24 cellular contexts compared by ENCODE assay signal in genomic region chr20:58149412-58150091, GRCh38.
A peak's percentile ranks its signal among the peaks of the same experiment; 100 is the strongest.
DNase-seq lines count a peak whose midpoint lies in the region; ATAC-seq and TF ChIP-seq lines count a peak whose summit lies in the region.
"Had no signal": no experiment of that assay in that cellular context is flagged by ENCODE, and none has a peak within 500 bp of the region (broad histone marks: within the 10 kb centered on the region; RNA-seq: fewer than 3 reads in every experiment).

No MANE protein-coding gene starts in this region.

- H3K27ac ChIP-seq in tibial artery (peak overlapping the region; percentile 94 to 95), adrenal gland (no peak overlapping the region)
- H3K27ac ChIP-seq: right lobe of liver had no signal

- ATAC-seq in esophagus mucosa: peak; percentile 28
- ATAC-seq in HG02623 (IDR thresholded peaks at IDR 0.05; ENCODE audit: unreplicated experiment): no peak
- ATAC-seq: activated naive CD8-positive, alpha-beta T cell treated with anti-CD3 and anti-CD28 coated beads, Interleukin-2, amount 50 U/mL, for 24 hours; activated T-cell treated with anti-CD3 and anti-CD28 coated beads, Interleukin-2, amount 50 U/mL, for 72 hours; right lobe of liver; Right ventricle myocardium inferior had no signal

- H3K27me3 ChIP-seq in MG63 (no peaks in the 10 kb centered on the region), tibial artery (peaks cover 0 to 2% of the 10 kb centered on the region in 2 donors), adrenal gland (peaks cover 26% of the 10 kb centered on the region)
- H3K27me3 ChIP-seq: right lobe of liver had no signal

- intact Hi-C loops in tibial artery (cut with DNase I; ENCODE audit: low total_unique reads): loop anchor here (2.0 to 10.0 kb wide), 2 partner anchors 437 to 565 kb away; no protein-coding TSS in a partner anchor
- intact Hi-C loops in adrenal gland (cut with DNase I): no loop called here

- TF ChIP-seq POLR2A in adrenal gland (IDR thresholded peaks at IDR 0.05): no peak

- WGBS in adrenal gland, 4 donors: 42 to 60% (median 58%) methylated on average over 5 of the region's 5 CpGs

- H3K4me1 ChIP-seq in tibial artery (peaks cover 5 to 60% (median 51%) of the 10 kb centered on the region in 4 donors), adrenal gland (replicated peaks in 1 of 2) (no peaks in the 10 kb centered on the region)
- H3K4me1 ChIP-seq: right lobe of liver had no signal

- peak; percentile 57 for DNase-seq in ELR (ENCODE audit: low read depth)
- peak; percentile 45 for DNase-seq in MG63
- DNase-seq in tibial artery: peak in 1 of 2 donors; percentile 54
- no peak for DNase-seq in stimulated activated CD4-positive, alpha-beta T cell treated with anti-CD3 and anti-CD28 coated beads, Interleukin-4, amount 100 ng/mL, for 1 hour
- DNase-seq in adrenal gland: no peak
- DNase-seq: activated B cell treated with CpG ODN at 0.5 μM for 24 hours; activated CD4-positive, alpha-beta T cell treated with anti-CD3 and anti-CD28 coated beads, Interleukin-2, amount 10 ng/mL, durations not matched to agents 7 days and 5 days; activated naive CD8-positive, alpha-beta T cell treated with anti-CD3 and anti-CD28 coated beads, Interleukin-2, amount 50 U/mL, for 24 hours; activated T-cell treated with anti-CD3 and anti-CD28 coated beads, Interleukin-2, amount 50 U/mL, for 72 hours; central memory CD4-positive, alpha-beta T cell; DND-41; endodermal cell; head of caudate nucleus; HFFc6; KG1; MV-4-11; naive B cell; NCI-H2107; NCI-H774; SK-N-SH had no signal

- H3K9me3 ChIP-seq in MG63 (peaks cover 3% of the 10 kb centered on the region; the same call in 1 of the 2 replicates), tibial artery (peaks cover 0 to 4% (median 0%) of the 10 kb centered on the region in 3 donors), adrenal gland (replicated peaks in 1 of 3) (no peaks in the 10 kb centered on the region)
- H3K9me3 ChIP-seq: right lobe of liver, SK-N-SH had no signal

- H3K4me3 ChIP-seq in MG63 (no peak overlapping the region), tibial artery (no peak overlapping the region), adrenal gland (no peak overlapping the region)
- H3K4me3 ChIP-seq: right lobe of liver had no signal

- no peak for TF ChIP-seq CTCF in tibial artery (IDR thresholded peaks at IDR 0.05)
- TF ChIP-seq CTCF in adrenal gland (IDR thresholded peaks at IDR 0.05): no peak

- H3K36me3 ChIP-seq in MG63 (no peaks in the 10 kb centered on the region), tibial artery (no peaks in the 10 kb centered on the region), adrenal gland (replicated peaks in 1 of 2) (no peaks in the 10 kb centered on the region)
- H3K36me3 ChIP-seq: right lobe of liver had no signal

Comparison
In these comparisons a context has a peak if more than half of its experiments do, and no peak if none do; other contexts are left out.
1. DNase-seq: peak in ELR (single experiment) and MG63 (single experiment); none in stimulated activated CD4-positive, alpha-beta T cell treated with anti-CD3 and anti-CD28 coated beads, Interleukin-4, amount 100 ng/mL, for 1 hour (single experiment) and adrenal gland (0 of 7).
2. H3K27ac ChIP-seq: peak in tibial artery (2 of 2); none in adrenal gland (0 of 5).